In the genomic region with DNA sequence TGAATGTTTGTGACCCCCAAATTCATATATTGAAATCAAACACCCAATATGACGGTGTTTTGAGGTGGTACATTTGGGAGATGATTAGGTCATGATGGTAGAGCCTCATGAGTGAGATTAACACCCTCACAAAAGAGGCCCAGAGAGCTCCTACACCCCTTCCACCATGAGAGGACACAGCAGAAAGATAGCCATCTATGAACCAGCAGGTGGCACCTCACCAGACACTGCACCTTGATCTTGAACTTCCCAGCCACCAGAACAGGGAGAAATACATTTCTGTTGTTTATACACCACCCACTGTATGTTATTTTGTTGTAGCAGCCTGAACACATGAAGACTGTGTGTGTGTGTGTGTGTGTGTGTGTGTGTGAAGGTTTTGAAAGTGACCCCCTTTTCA, we compare ENCODE assay signal across 17 cellular contexts. TPM values are rescaled to one million over a fixed set of nuclear protein-coding genes. Genes with fewer than 3 reads are reported as not detected.
A peak's percentile ranks its signal among the peaks of the same experiment; 100 is the strongest.
DNase-seq lines count a peak whose midpoint lies in the region; ATAC-seq and TF ChIP-seq lines count a peak whose summit lies in the region.
"Had no signal": no experiment of that assay in that cellular context is flagged by ENCODE, and none has a peak within 500 bp of the region (broad histone marks: within the 10 kb centered on the region; RNA-seq: fewer than 3 reads in every experiment).

No MANE protein-coding gene starts in this region.

- peak overlapping the region; percentile 6 for H3K27ac Mint-ChIP-seq in activated CD4-positive, alpha-beta T cell treated with anti-CD3 and anti-CD28 coated beads, Interleukin-2, amount 10 ng/mL, durations not matched to agents 24 days and 14 days
- H3K27ac Mint-ChIP-seq in activated CD4-positive, alpha-beta memory T cell treated with anti-CD3 and anti-CD28 coated beads, Interleukin-2, amount 10 ng/mL, durations not matched to agents 7 days and 5 days = no peak overlapping the region
- H3K27ac Mint-ChIP-seq: activated naive CD8-positive, alpha-beta T cell treated with anti-CD3 and anti-CD28 coated beads, Interleukin-2, amount 50 U/mL, for 24 hours had no signal

- no peak; the same call in 1 of the 2 replicates for TF ChIP-seq RAD21 in HCT116 (IDR thresholded peaks at IDR 0.05; ENCODE audit: low read depth)

- DNase-seq in activated CD4-positive, alpha-beta T cell treated with anti-CD3 and anti-CD28 coated beads, Interleukin-2, amount 10 ng/mL, durations not matched to agents 24 days and 14 days = peak; percentile 71
- no peak for DNase-seq in activated CD4-positive, alpha-beta T cell treated with anti-CD3 and anti-CD28 coated beads, Interleukin-2, amount 50 U/mL, for 1 hour
- DNase-seq in HCT116 (ENCODE audit: low read depth, low spot score) (no peak), trophoblast cell (no peak), AG20443 (ENCODE audit: low spot score) (no peak), ovary (no peak)
- peak; percentile 41 for DNase-seq in activated CD4-positive, alpha-beta memory T cell treated with anti-CD3 and anti-CD28 coated beads, Interleukin-2, amount 10 ng/mL, durations not matched to agents 7 days and 5 days
- DNase-seq: activated naive CD8-positive, alpha-beta T cell treated with anti-CD3 and anti-CD28 coated beads, Interleukin-2, amount 50 U/mL, for 24 hours; DMS 273 treated with DMSO at 0.1 percent for 48 hours; dorsolateral prefrontal cortex; mucosa of descending colon; NCI-H1105; RPMI8226; stimulated activated CD4-positive, alpha-beta T cell treated with anti-CD3 and anti-CD28 coated beads, Interleukin-15, amount 100 ng/mL, for 24 hours; thyroid gland had no signal

- no peak overlapping the region for H3K4ac ChIP-seq in trophoblast cell (ENCODE audit: low read depth, low read length)

- H4K8ac ChIP-seq in trophoblast cell (ENCODE audit: low read depth, low read length) = no peak overlapping the region

- RAD21 ChIA-PET in HCT116 (lab: Charles Lee; ENCODE audit: low non-redundant PET in 1 of 2, low total read pairs in 2 of 2, uncharacterized antibody in 2 of 2, unreplicated experiment in 2 of 2) = interaction anchor here in 1 of 2 experiments (0.7 to 1.3 kb wide), 2 partner anchors 249 to 286 kb away, joined by 3 to 6 read pairs; no protein-coding TSS in a partner anchor

- H2AFZ ChIP-seq in HCT116 (ENCODE audit: low read depth, low read length, poor library complexity, severe bottlenecking) (no peak overlapping the region), trophoblast cell (ENCODE audit: insufficient read depth, low read length, poor library complexity) (no peak overlapping the region)
- H2AFZ ChIP-seq: parathyroid adenoma had no signal

- no peak overlapping the region for H2BK5ac ChIP-seq in trophoblast cell (ENCODE audit: low read depth, low read length, poor library complexity)

- CTCF ChIA-PET in HCT116 (lab: Charles Lee) = interaction anchor here (1.8 kb wide), 1 partner anchor 250 kb away, joined by 5 read pairs; no protein-coding TSS in a partner anchor
- CTCF ChIA-PET in activated CD4-positive, alpha-beta memory T cell treated with anti-CD3 and anti-CD28 coated beads, Interleukin-2, amount 10 ng/mL, durations not matched to agents 7 days and 5 days (lab: Charles Lee) = interaction anchor here (0.7 to 14.3 kb wide), 20 partner anchors 10 to 276 kb away, joined by 3 to 383 read pairs (median 5); a partner anchor contains a TSS

- H3K4me1 Mint-ChIP-seq in activated CD4-positive, alpha-beta T cell treated with anti-CD3 and anti-CD28 coated beads, Interleukin-2, amount 10 ng/mL, durations not matched to agents 24 days and 14 days = peaks cover 36% of the 10 kb centered on the region
- peaks cover 38% of the 10 kb centered on the region for H3K4me1 Mint-ChIP-seq in activated CD4-positive, alpha-beta memory T cell treated with anti-CD3 and anti-CD28 coated beads, Interleukin-2, amount 10 ng/mL, durations not matched to agents 7 days and 5 days

- ATAC-seq in HCT116 (peak; percentile 51), GM18861 (IDR thresholded peaks at IDR 0.05; ENCODE audit: unreplicated experiment) (no peak)
- ATAC-seq: activated naive CD8-positive, alpha-beta T cell treated with anti-CD3 and anti-CD28 coated beads, Interleukin-2, amount 50 U/mL, for 24 hours; mucosa of descending colon had no signal

- H3K9me3 Mint-ChIP-seq in activated CD4-positive, alpha-beta T cell treated with anti-CD3 and anti-CD28 coated beads, Interleukin-2, amount 10 ng/mL, durations not matched to agents 24 days and 14 days = peaks cover 15% of the 10 kb centered on the region
- peaks cover 5% of the 10 kb centered on the region for H3K9me3 Mint-ChIP-seq in activated CD4-positive, alpha-beta memory T cell treated with anti-CD3 and anti-CD28 coated beads, Interleukin-2, amount 10 ng/mL, durations not matched to agents 7 days and 5 days
- H3K9me3 Mint-ChIP-seq: activated naive CD8-positive, alpha-beta T cell treated with anti-CD3 and anti-CD28 coated beads, Interleukin-2, amount 50 U/mL, for 24 hours had no signal

- H3K27ac ChIP-seq in HCT116 (ENCODE audit: low read depth, low read length) (no peak overlapping the region), trophoblast cell (ENCODE audit: low read depth, low read length) (no peak overlapping the region), ovary (no peak overlapping the region)
- H3K27ac ChIP-seq: dorsolateral prefrontal cortex, parathyroid adenoma, thyroid gland had no signal

- H3K4me3 ChIP-seq in HCT116 (replicated peaks in 1 of 2; ENCODE audit: low read depth in 1 of 2, low read length in 2 of 2) (no peak overlapping the region), trophoblast cell (ENCODE audit: low read depth, low read length) (no peak overlapping the region), ovary (no peak overlapping the region)
- H3K4me3 ChIP-seq: dorsolateral prefrontal cortex, mucosa of descending colon, thyroid gland had no signal

- H2BK120ac ChIP-seq in trophoblast cell (ENCODE audit: insufficient read depth, low read length, poor library complexity) = no peak overlapping the region

- peaks cover 2% of the 10 kb centered on the region for H3K36me3 Mint-ChIP-seq in activated CD4-positive, alpha-beta T cell treated with anti-CD3 and anti-CD28 coated beads, Interleukin-2, amount 10 ng/mL, durations not matched to agents 24 days and 14 days (ENCODE audit: low read depth)
- peaks cover 19% of the 10 kb centered on the region for H3K36me3 Mint-ChIP-seq in activated CD4-positive, alpha-beta memory T cell treated with anti-CD3 and anti-CD28 coated beads, Interleukin-2, amount 10 ng/mL, durations not matched to agents 7 days and 5 days (ENCODE audit: low read depth)

- TF ChIP-seq POLR2A in HCT116 (IDR thresholded peaks at IDR 0.05; ENCODE audit: borderline replicate concordance, extremely low read depth, insufficient read depth, insufficient read length) (no peak), ovary (IDR thresholded peaks at IDR 0.05) (no peak)

- no peaks in the 10 kb centered on the region for H3K79me1 ChIP-seq in trophoblast cell (ENCODE audit: low read length)

- no peaks in the 10 kb centered on the region for H4K20me1 ChIP-seq in HCT116 (ENCODE audit: insufficient read depth)

- no peak for TF ChIP-seq EP300 in ovary (IDR thresholded peaks at IDR 0.05)

- POLR2A ChIA-PET in HCT116 (lab: Charles Lee) = no interaction called here
- POLR2A ChIA-PET in activated CD4-positive, alpha-beta memory T cell treated with anti-CD3 and anti-CD28 coated beads, Interleukin-2, amount 10 ng/mL, durations not matched to agents 7 days and 5 days (lab: Charles Lee) = interaction anchor here (0.7 to 5.6 kb wide), 6 partner anchors 20 to 275 kb away, joined by 3 to 64 read pairs (median 9); a partner anchor contains a TSS

- no CpG with 5 or more reads among the region's 1 CpG for WGBS in trophoblast cell (ENCODE audit: extremely low coverage, insufficient coverage, insufficient read length)
- 0 to 98% (median 54%) methylated on average over 1 of the region's 1 CpG for WGBS in ovary, 3 donors

- TF ChIP-seq CTCF in HCT116 (IDR thresholded peaks at IDR 0.05 in 2 of 3, conservative IDR thresholded peaks at IDR 0.05 in 1 of 3; ENCODE audit: borderline replicate concordance in 1 of 3, insufficient read depth in 1 of 3, low read depth in 2 of 3, low read length in 2 of 3) (peak; percentile 20 to 22 (median 20); a peak in 3 of 6 replicates), ovary (IDR thresholded peaks at IDR 0.05) (no peak)

- no TSS peak for BruUV-seq in HCT116 (replicated peaks; lab: Mats Ljungman, UMichigan)

- no peaks in the 10 kb centered on the region for H3K27me3 ChIP-seq in HCT116 (ENCODE audit: insufficient read depth, low read length)
- H3K27me3 ChIP-seq in trophoblast cell (ENCODE audit: insufficient read depth, low read length) = no peaks in the 10 kb centered on the region
- no peaks in the 10 kb centered on the region for H3K27me3 ChIP-seq in ovary
- H3K27me3 ChIP-seq: dorsolateral prefrontal cortex, thyroid gland had no signal

- H3K79me2 ChIP-seq in HCT116 (ENCODE audit: insufficient read depth, low read length) = no peaks in the 10 kb centered on the region
- H3K79me2 ChIP-seq in trophoblast cell (ENCODE audit: control insufficient read depth, insufficient read depth, low read length, poor library complexity) = peaks cover 1% of the 10 kb centered on the region
- H3K79me2 ChIP-seq: parathyroid adenoma had no signal

- no peak overlapping the region for H3K23ac ChIP-seq in trophoblast cell (ENCODE audit: low read length)

- no peak overlapping the region for H2BK12ac ChIP-seq in trophoblast cell (ENCODE audit: low read length)

- no peaks in the 10 kb centered on the region for H3K9me2 ChIP-seq in HCT116 (ENCODE audit: insufficient read depth)

- H3K4me2 ChIP-seq in HCT116 (ENCODE audit: low read length) (no peak overlapping the region), trophoblast cell (ENCODE audit: low read length) (no peak overlapping the region)

- no peak overlapping the region for H2AK5ac ChIP-seq in trophoblast cell (ENCODE audit: low read length)

- H3K9ac ChIP-seq in HCT116 (ENCODE audit: low read length) (no peak overlapping the region), trophoblast cell (ENCODE audit: low read length) (peak overlapping the region; percentile 39)
- H3K9ac ChIP-seq: parathyroid adenoma had no signal

- H4K12ac ChIP-seq in trophoblast cell (ENCODE audit: low read depth, low read length) = no peak overlapping the region

- H3K4me1 ChIP-seq in HCT116 (ENCODE audit: control insufficient read depth in 1 of 2, insufficient read depth in 2 of 2, low read length in 2 of 2) = peaks cover 3 to 5% of the 10 kb centered on the region in 2 experiments; a peak in 1 of 4 replicates
- peaks cover 0 to 2% of the 10 kb centered on the region in 2 experiments for H3K4me1 ChIP-seq in trophoblast cell (ENCODE audit: control insufficient read depth in 1 of 2, insufficient read depth in 2 of 2, low read length in 2 of 2)
- peaks cover 3% of the 10 kb centered on the region for H3K4me1 ChIP-seq in ovary (ENCODE audit: insufficient read depth)
- H3K4me1 ChIP-seq: parathyroid adenoma had no signal

- H3K14ac ChIP-seq in trophoblast cell (ENCODE audit: low read length) = no peak overlapping the region

- H3K4me3 Mint-ChIP-seq in activated CD4-positive, alpha-beta T cell treated with anti-CD3 and anti-CD28 coated beads, Interleukin-2, amount 10 ng/mL, durations not matched to agents 24 days and 14 days = no peak overlapping the region
- H3K4me3 Mint-ChIP-seq in activated CD4-positive, alpha-beta memory T cell treated with anti-CD3 and anti-CD28 coated beads, Interleukin-2, amount 10 ng/mL, durations not matched to agents 7 days and 5 days = no peak overlapping the region
- H3K4me3 Mint-ChIP-seq: activated naive CD8-positive, alpha-beta T cell treated with anti-CD3 and anti-CD28 coated beads, Interleukin-2, amount 50 U/mL, for 24 hours had no signal

- no peak overlapping the region for H3K18ac ChIP-seq in trophoblast cell (ENCODE audit: low read length)

- peaks cover 11% of the 10 kb centered on the region for H3K27me3 Mint-ChIP-seq in activated CD4-positive, alpha-beta T cell treated with anti-CD3 and anti-CD28 coated beads, Interleukin-2, amount 10 ng/mL, durations not matched to agents 24 days and 14 days
- H3K27me3 Mint-ChIP-seq in activated CD4-positive, alpha-beta memory T cell treated with anti-CD3 and anti-CD28 coated beads, Interleukin-2, amount 10 ng/mL, durations not matched to agents 7 days and 5 days = peaks cover 20% of the 10 kb centered on the region
- H3K27me3 Mint-ChIP-seq: activated naive CD8-positive, alpha-beta T cell treated with anti-CD3 and anti-CD28 coated beads, Interleukin-2, amount 50 U/mL, for 24 hours had no signal

- H3K9me3 ChIP-seq in HCT116 (ENCODE audit: control insufficient read depth in 1 of 2, insufficient read depth in 1 of 2, low read depth in 1 of 2, low read length in 2 of 2) = no peaks in the 10 kb centered on the region; a peak in 1 of 4 replicates
- no peaks in the 10 kb centered on the region for H3K9me3 ChIP-seq in trophoblast cell (ENCODE audit: insufficient read depth, low read depth, low read length)
- H3K9me3 ChIP-seq in ovary = no peaks in the 10 kb centered on the region
- H3K9me3 ChIP-seq: mucosa of descending colon, thyroid gland had no signal

- no peaks in the 10 kb centered on the region for H3K36me3 ChIP-seq in HCT116 (ENCODE audit: control insufficient read depth in 1 of 2, insufficient read depth in 2 of 2, low read length in 2 of 2)
- no peaks in the 10 kb centered on the region for H3K36me3 ChIP-seq in trophoblast cell (ENCODE audit: control insufficient read depth in 1 of 2, insufficient read depth in 2 of 2, low read length in 2 of 2)
- no peaks in the 10 kb centered on the region for H3K36me3 ChIP-seq in ovary
- H3K36me3 ChIP-seq: thyroid gland had no signal

- H4K91ac ChIP-seq in trophoblast cell (ENCODE audit: low read depth, low read length) = no peak overlapping the region

- intact Hi-C loops in activated CD4-positive, alpha-beta T cell treated with anti-CD3 and anti-CD28 coated beads, Interleukin-2, amount 10 ng/mL, durations not matched to agents 24 days and 14 days (cut with micrococcal nuclease) = no loop called here
- intact Hi-C loops in HCT116 (cut with micrococcal nuclease) (loop anchor here (2.0 kb wide), 1 partner anchor 186 kb away; no protein-coding TSS in a partner anchor), ovary (cut with DNase I) (no loop called here)

RNA-seq across cellular contexts. Expression of a gene that starts 58.1 kb away (rescaled TPM):
- total RNA-seq in activated CD4-positive, alpha-beta T cell treated with anti-CD3 and anti-CD28 coated beads, Interleukin-2, amount 10 ng/mL, durations not matched to agents 24 days and 14 days = 13.3 and 14.6 TPM in 2 replicates
- total RNA-seq in HCT116 (2021; ENCODE audit: unreplicated experiment) (14.8 TPM), ovary (10 to 100 TPM; 12.8 to 52.7 (median 22.2) TPM)
- 5.4 and 7.3 TPM in 2 replicates for polyA plus RNA-seq in HCT116 (2012)
- total RNA-seq in activated CD4-positive, alpha-beta memory T cell treated with anti-CD3 and anti-CD28 coated beads, Interleukin-2, amount 10 ng/mL, durations not matched to agents 7 days and 5 days = 10 to 100 TPM; 58.3 to 67.1 TPM
- 23.2 and 23.6 TPM in 2 replicates for polyA plus RNA-seq in trophoblast cell (2013)
- 10 to 100 TPM; 11.6 to 31.1 TPM for polyA plus RNA-seq in ovary

Comparison
In these comparisons a context has a peak if more than half of its experiments do, and no peak if none do; other contexts are left out.
1. DNase-seq: peak in activated CD4-positive, alpha-beta T cell treated with anti-CD3 and anti-CD28 coated beads, Interleukin-2, amount 10 ng/mL, durations not matched to agents 24 days and 14 days (single experiment) and activated CD4-positive, alpha-beta memory T cell treated with anti-CD3 and anti-CD28 coated beads, Interleukin-2, amount 10 ng/mL, durations not matched to agents 7 days and 5 days (single experiment); none in activated CD4-positive, alpha-beta T cell treated with anti-CD3 and anti-CD28 coated beads, Interleukin-2, amount 50 U/mL, for 1 hour (single experiment), HCT116 (single experiment), trophoblast cell (0 of 2), AG20443 (single experiment) and ovary (0 of 5).
2. CTCF ChIP-seq: peak in HCT116 (3 of 3); none in ovary (0 of 3).